8 cellular contexts compared by ENCODE assay signal in genomic region chr6:10695086-10695657, GRCh38. TPM values are rescaled to one million over a fixed set of nuclear protein-coding genes. Genes with fewer than 3 reads are reported as not detected.
DNase-seq lines count a peak whose midpoint lies in the region; ATAC-seq and TF ChIP-seq lines count a peak whose summit lies in the region.

No MANE protein-coding gene starts in this region.

- no peak for TF ChIP-seq RAD21 in SK-N-SH (IDR thresholded peaks at IDR 0.05; ENCODE audit: low read length)

- H3K4me3 ChIP-seq in SK-N-SH (ENCODE audit: low read depth in 2 of 2, low read length in 1 of 2) (peak overlapping the region; percentile 65 to 71), iPS-18a (ENCODE audit: low read length) (peak overlapping the region; percentile 100)

- CTCF ChIA-PET in SK-N-SH (lab: Yijun Ruan, JAX): interaction anchor here (2.6 kb wide), 1 partner anchor 185 kb away, joined by 12 read pairs; no protein-coding TSS in a partner anchor

- under 1% methylated on average over 17 of the region's 17 CpGs for WGBS in SK-N-SH (ENCODE audit: low lambda C conversion rate)

- H3K36me3 Mint-ChIP-seq in activated T-helper 17 cell treated with anti-CD3 and anti-CD28 coated beads, Interleukin-2, amount 50 U/mL, for 72 hours (ENCODE audit: low read depth): peaks cover 61% of the 10 kb centered on the region

- peaks cover 4% of the 10 kb centered on the region for H3F3A ChIP-seq in SK-N-SH (replicated peaks; ENCODE audit: insufficient read depth)

- H3K9me3 Mint-ChIP-seq in activated T-helper 17 cell treated with anti-CD3 and anti-CD28 coated beads, Interleukin-2, amount 50 U/mL, for 72 hours: no peaks in the 10 kb centered on the region

- H3K4me2 ChIP-seq in SK-N-SH: peak overlapping the region; percentile 96

- H3K27me3 Mint-ChIP-seq in activated T-helper 17 cell treated with anti-CD3 and anti-CD28 coated beads, Interleukin-2, amount 50 U/mL, for 72 hours: no peaks in the 10 kb centered on the region

- no peak for ATAC-seq in SK-N-SH treated with all-trans-retinoic acid at 6 μM for 48 hours
- no peak for ATAC-seq in activated T-helper 17 cell treated with anti-CD3 and anti-CD28 coated beads, Interleukin-2, amount 50 U/mL, for 72 hours (replicated peaks)

- no peak for TF ChIP-seq EP300 in SK-N-SH (IDR thresholded peaks at IDR 0.05; ENCODE audit: borderline replicate concordance in 1 of 2, low read depth in 1 of 2, low read length in 1 of 2)

- H3K4me1 ChIP-seq in SK-N-SH (ENCODE audit: control insufficient read depth in 1 of 2, insufficient read depth in 2 of 2, low read depth in 1 of 2, low read length in 1 of 2) (peaks cover 9 to 11% of the 10 kb centered on the region in 2 experiments; a peak in 3 of 4 replicates), iPS-18a (ENCODE audit: control insufficient read depth, low read depth, low read length) (peaks cover 11% of the 10 kb centered on the region)

- H4K20me1 ChIP-seq in SK-N-SH (ENCODE audit: insufficient read depth): no peaks in the 10 kb centered on the region

- peak overlapping the region; percentile 91 for H3K9ac ChIP-seq in SK-N-SH
- peak overlapping the region; percentile 99 for H3K9ac ChIP-seq in iPS-18a (ENCODE audit: low read length)

- no peaks in the 10 kb centered on the region for H3K9me3 ChIP-seq in SK-N-SH
- H3K9me3 ChIP-seq in iPS-18a (ENCODE audit: control insufficient read depth, low read depth, low read length): no peaks in the 10 kb centered on the region

- H2AFZ ChIP-seq in SK-N-SH (ENCODE audit: low read depth): peak overlapping the region; percentile 57; the same call in 1 of the 2 replicates

- H3K4me1 Mint-ChIP-seq in activated T-helper 17 cell treated with anti-CD3 and anti-CD28 coated beads, Interleukin-2, amount 50 U/mL, for 72 hours: no peaks in the 10 kb centered on the region

- H3K36me3 ChIP-seq in SK-N-SH (replicated peaks in 1 of 2; ENCODE audit: control insufficient read depth in 1 of 2, insufficient read depth in 2 of 2, low read length in 1 of 2) (peaks cover 12 to 21% of the 10 kb centered on the region in 2 experiments), iPS-18a (ENCODE audit: control insufficient read depth, low read depth, low read length) (peaks cover 23% of the 10 kb centered on the region)

- H3K4me3 Mint-ChIP-seq in activated T-helper 17 cell treated with anti-CD3 and anti-CD28 coated beads, Interleukin-2, amount 50 U/mL, for 72 hours: peak overlapping the region; percentile 90

- peaks cover 65% of the 10 kb centered on the region for H3K79me2 ChIP-seq in SK-N-SH (ENCODE audit: insufficient read depth)

- H3K27me3 ChIP-seq in SK-N-SH (ENCODE audit: insufficient read depth) (no peaks in the 10 kb centered on the region), iPS-18a (ENCODE audit: control insufficient read depth, insufficient read depth, low read length) (no peaks in the 10 kb centered on the region)

- POLR2A ChIA-PET in SK-N-SH (lab: Yijun Ruan, JAX): interaction anchor here (0.6 to 2.3 kb wide), 11 partner anchors 16 to 698 kb away, joined by 3 to 16 read pairs (median 6); partner anchors contain the start of genes TMEM14B and TMEM14C

- no peak for TF ChIP-seq CTCF in SK-N-SH (IDR thresholded peaks at IDR 0.05)

- H3K27ac Mint-ChIP-seq in activated T-helper 17 cell treated with anti-CD3 and anti-CD28 coated beads, Interleukin-2, amount 50 U/mL, for 72 hours: peak overlapping the region; percentile 99

- H3K27ac ChIP-seq in SK-N-SH (ENCODE audit: low read depth in 2 of 2, low read length in 1 of 2) (peak overlapping the region; percentile 95 to 97; a peak in 3 of 4 replicates), iPS-18a (ENCODE audit: low read length) (peak overlapping the region; percentile 99)

- no peaks in the 10 kb centered on the region for H3K9me2 ChIP-seq in SK-N-SH

- peak; percentile 33 for DNase-seq in SK-N-SH
- DNase-seq in superior temporal gyrus (ENCODE audit: extremely low spot score): peak; percentile 42
- no peak for DNase-seq in NCI-H524 treated with DMSO at 0.1 percent for 48 hours (lab: John Stamatoyannopoulos, UW)
- no peak for DNase-seq in hypothalamus (lab: John Stamatoyannopoulos, UW)
- DNase-seq in medulla oblongata (ENCODE audit: extremely low spot score): no peak

TF ChIP-seq in SK-N-SH, 30 proteins besides CTCF, POLR2A, EP300 and RAD21:
- TF ChIP-seq ELF1 (IDR thresholded peaks at IDR 0.05): no peak
- TF ChIP-seq SMC3 (IDR thresholded peaks at IDR 0.05; ENCODE audit: low read depth, low read length): no peak
- no peak for TF ChIP-seq YY1 (IDR thresholded peaks at IDR 0.05; ENCODE audit: low read depth)
- TF ChIP-seq FOXM1 (IDR thresholded peaks at IDR 0.05; ENCODE audit: low read depth): no peak
- TF ChIP-seq IRF3 (IDR thresholded peaks at IDR 0.05; ENCODE audit: low read depth, low read length): no peak
- no peak for TF ChIP-seq GABPA (IDR thresholded peaks at IDR 0.05; ENCODE audit: low read depth)
- TF ChIP-seq MEF2A (IDR thresholded peaks at IDR 0.05; ENCODE audit: borderline replicate concordance, low read depth): no peak
- TF ChIP-seq MXI1 (IDR thresholded peaks at IDR 0.05; ENCODE audit: low read depth, low read length): no peak
TF ChIP-seq in SK-N-SH: peak in this region for 0.

TF ChIP-seq in SK-N-SH treated with all-trans-retinoic acid at 6 μM for 48 hours, 23 proteins besides CTCF, POLR2A, EP300 and RAD21:
- TF ChIP-seq CREB5 (CRISPR knock-in tag; IDR thresholded peaks at IDR 0.05; ENCODE audit: low read depth): no peak
- no peak for TF ChIP-seq ZNF565 (CRISPR knock-in tag; conservative IDR thresholded peaks at IDR 0.05; ENCODE audit: low read depth)
- TF ChIP-seq ZC3H10 (CRISPR knock-in tag; IDR thresholded peaks at IDR 0.05): no peak
- TF ChIP-seq ESRRG (CRISPR knock-in tag; IDR thresholded peaks at IDR 0.05): no peak
- TF ChIP-seq BACH2 (CRISPR knock-in tag; IDR thresholded peaks at IDR 0.05; ENCODE audit: borderline replicate concordance): no peak
- TF ChIP-seq ZNF70 (CRISPR knock-in tag; IDR thresholded peaks at IDR 0.05): no peak
- no peak for TF ChIP-seq POU6F1 (CRISPR knock-in tag; IDR thresholded peaks at IDR 0.05; ENCODE audit: borderline replicate concordance, low read depth)
- no peak for TF ChIP-seq ZNF8 (CRISPR knock-in tag; IDR thresholded peaks at IDR 0.05)

RNA-seq across cellular contexts. Expression of gene PAK1IP1, which starts 0.4 kb away (rescaled TPM):
- 16.2 and 19.1 TPM in 2 replicates for polyA plus RNA-seq in SK-N-SH (2012; rRNA removed)
- 22.3 and 30.4 TPM in 2 replicates for polyA plus RNA-seq in SK-N-SH (2012; cell fraction: cytosol; rRNA removed)
- 8.2 and 13.2 TPM in 2 replicates for polyA plus RNA-seq in SK-N-SH (2012; cell fraction: nucleus; rRNA removed)
- total RNA-seq in activated T-helper 17 cell treated with anti-CD3 and anti-CD28 coated beads, Interleukin-2, amount 50 U/mL, for 72 hours: 10 to 100 TPM; 13.7 to 27.4 TPM

RNA-seq across cellular contexts. Expression of gene C6orf52, which starts 0.8 kb away (rescaled TPM):
- polyA plus RNA-seq in SK-N-SH (2012; rRNA removed): 0.71 and 1.4 TPM in 2 replicates
- 1.3 TPM in 2 replicates for polyA plus RNA-seq in SK-N-SH (2012; cell fraction: cytosol; rRNA removed)
- polyA plus RNA-seq in SK-N-SH (2012; cell fraction: nucleus; rRNA removed): 0.86 and 1.5 TPM in 2 replicates
- not detected for total RNA-seq in activated T-helper 17 cell treated with anti-CD3 and anti-CD28 coated beads, Interleukin-2, amount 50 U/mL, for 72 hours

RNA-seq across cellular contexts. Expression of gene TMEM14C, which starts 27.7 kb away (rescaled TPM):
- 199 and 214 TPM in 2 replicates for polyA plus RNA-seq in SK-N-SH (2012; rRNA removed)
- polyA plus RNA-seq in SK-N-SH (2012; cell fraction: cytosol; rRNA removed): 220 and 240 TPM in 2 replicates
- 79.5 and 104 TPM in 2 replicates for polyA plus RNA-seq in SK-N-SH (2012; cell fraction: nucleus; rRNA removed)
- total RNA-seq in activated T-helper 17 cell treated with anti-CD3 and anti-CD28 coated beads, Interleukin-2, amount 50 U/mL, for 72 hours: 10 to 100 TPM; 52.6 to 64.1 TPM

RNA-seq across cellular contexts. Expression of gene TMEM14B, which starts 52.4 kb away (rescaled TPM):
- polyA plus RNA-seq in SK-N-SH (2012; rRNA removed): 89.0 and 93.6 TPM in 2 replicates
- 107 and 142 TPM in 2 replicates for polyA plus RNA-seq in SK-N-SH (2012; cell fraction: cytosol; rRNA removed)
- 21.9 and 32.6 TPM in 2 replicates for polyA plus RNA-seq in SK-N-SH (2012; cell fraction: nucleus; rRNA removed)
- 100 to 1,000 TPM in 1 of 2 donors, 10 to 100 TPM in 1; 90.4 to 109 TPM for total RNA-seq in activated T-helper 17 cell treated with anti-CD3 and anti-CD28 coated beads, Interleukin-2, amount 50 U/mL, for 72 hours

Comparison
In these comparisons a context has a peak if more than half of its experiments do, and no peak if none do; other contexts are left out.
1. DNase-seq: peak in SK-N-SH (single experiment) and superior temporal gyrus (single experiment); none in NCI-H524 treated with DMSO at 0.1 percent for 48 hours (single experiment), hypothalamus (0 of 51) and medulla oblongata (single experiment).